16 cellular contexts compared by ENCODE assay signal in the genomic region with DNA sequence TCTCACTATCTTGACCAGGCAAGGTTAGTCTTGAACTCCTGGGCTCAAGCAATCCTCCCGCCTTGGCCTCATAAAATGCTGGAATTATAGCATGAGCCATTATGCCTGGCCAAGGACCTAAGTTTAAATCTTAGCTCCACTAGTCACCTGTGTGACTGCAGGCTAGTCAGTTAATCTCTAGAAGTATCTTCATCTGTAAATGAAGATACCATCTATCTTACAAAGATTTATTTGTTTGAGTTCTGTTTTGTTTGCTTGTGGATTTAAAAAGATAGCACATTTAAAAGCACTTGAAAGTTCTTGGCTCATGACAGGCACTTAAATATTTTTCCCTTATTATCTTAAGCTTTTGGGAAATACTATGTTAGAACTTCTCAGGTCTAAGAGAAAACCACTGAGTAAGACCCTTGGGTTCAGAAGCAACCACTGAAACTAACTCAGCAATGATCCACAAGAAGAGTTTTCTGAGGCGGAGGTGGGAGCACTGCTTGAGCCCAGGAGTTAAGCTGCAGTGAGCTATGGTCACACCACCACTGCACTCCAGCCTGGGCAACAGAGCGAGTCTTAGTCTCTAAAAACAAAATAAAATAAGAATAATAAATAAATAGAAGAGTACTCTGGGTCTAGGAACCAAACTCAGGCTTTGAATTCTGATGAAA. TPM values are rescaled to one million over a fixed set of nuclear protein-coding genes. Genes with fewer than 3 reads are reported as not detected.
DNase-seq lines count a peak whose midpoint lies in the region; ATAC-seq and TF ChIP-seq lines count a peak whose summit lies in the region.
"Had no signal": no experiment of that assay in that cellular context is flagged by ENCODE, and none has a peak within 500 bp of the region (broad histone marks: within the 10 kb centered on the region; RNA-seq: fewer than 3 reads in every experiment).

No MANE protein-coding gene starts in this region.

- H2BK5ac ChIP-seq in mesenchymal stem cell (ENCODE audit: low read depth, low read length, poor library complexity, severe bottlenecking): no peak overlapping the region

- H3K9ac ChIP-seq in mesenchymal stem cell (ENCODE audit: low read length): no peak overlapping the region

- POLR2A ChIA-PET in activated CD8-positive, alpha-beta T cell treated with anti-CD3 and anti-CD28 coated beads for 36 hours (lab: Charles Lee): interaction anchor here (0.6 to 3.2 kb wide), 4 partner anchors 8 to 19 kb away, joined by 4 to 15 read pairs (median 6); no protein-coding TSS in a partner anchor

- WGBS in mesenchymal stem cell: 92% methylated on average over 2 of the region's 3 CpGs
- 75 to 89% methylated on average over 3 of the region's 3 CpGs for WGBS in upper lobe of left lung, 2 donors

- H3K27ac Mint-ChIP-seq in activated naive CD4-positive, alpha-beta T cell treated with anti-CD3 and anti-CD28 coated beads, Interleukin-2, amount 50 U/mL, for 24 hours: peak overlapping the region; percentile 80
- H3K27ac Mint-ChIP-seq in activated CD8-positive, alpha-beta T cell treated with anti-CD3 and anti-CD28 coated beads for 36 hours: peak overlapping the region; percentile 87
- H3K27ac Mint-ChIP-seq: GM23338 had no signal

- no peak overlapping the region for H3K14ac ChIP-seq in mesenchymal stem cell (ENCODE audit: low read length in 2 of 2)

- peak overlapping the region; percentile 65 for H3K4me3 Mint-ChIP-seq in activated naive CD4-positive, alpha-beta T cell treated with anti-CD3 and anti-CD28 coated beads, Interleukin-2, amount 50 U/mL, for 24 hours
- peak overlapping the region; percentile 41 for H3K4me3 Mint-ChIP-seq in activated CD8-positive, alpha-beta T cell treated with anti-CD3 and anti-CD28 coated beads for 36 hours
- H3K4me3 Mint-ChIP-seq: GM23338, memory B cell had no signal

- H3K27ac ChIP-seq in mesenchymal stem cell (ENCODE audit: low read length, poor library complexity, severe bottlenecking) (peak overlapping the region; percentile 18), upper lobe of left lung (peak overlapping the region in 3 of 4 donors; percentile 50 to 70 (median 58))

- no peak overlapping the region for H3K4me2 ChIP-seq in mesenchymal stem cell (ENCODE audit: low read length, poor library complexity, severe bottlenecking)
- H3K4me2 ChIP-seq: GM23338, hepatocyte had no signal

- H3K36me3 Mint-ChIP-seq in activated naive CD4-positive, alpha-beta T cell treated with anti-CD3 and anti-CD28 coated beads, Interleukin-2, amount 50 U/mL, for 24 hours: peaks cover 28% of the 10 kb centered on the region
- peaks cover 58% of the 10 kb centered on the region for H3K36me3 Mint-ChIP-seq in activated CD8-positive, alpha-beta T cell treated with anti-CD3 and anti-CD28 coated beads for 36 hours (ENCODE audit: low read depth)

- H3K4me1 Mint-ChIP-seq in activated naive CD4-positive, alpha-beta T cell treated with anti-CD3 and anti-CD28 coated beads, Interleukin-2, amount 50 U/mL, for 24 hours: peaks cover 82% of the 10 kb centered on the region
- peaks cover 75% of the 10 kb centered on the region for H3K4me1 Mint-ChIP-seq in activated CD8-positive, alpha-beta T cell treated with anti-CD3 and anti-CD28 coated beads for 36 hours (ENCODE audit: low read depth)

- no peaks in the 10 kb centered on the region for H3K27me3 ChIP-seq in mesenchymal stem cell (ENCODE audit: control insufficient read depth in 1 of 2, insufficient read depth in 1 of 2, low read length in 2 of 2)
- no peaks in the 10 kb centered on the region for H3K27me3 ChIP-seq in upper lobe of left lung
- H3K27me3 ChIP-seq: hepatocyte had no signal

- CTCF ChIA-PET in activated CD8-positive, alpha-beta T cell treated with anti-CD3 and anti-CD28 coated beads for 36 hours (lab: Charles Lee): interaction anchor here (1.1 to 1.6 kb wide), 4 partner anchors 9 to 18 kb away, joined by 3 to 4 read pairs (median 3); no protein-coding TSS in a partner anchor

- H3K79me1 ChIP-seq in mesenchymal stem cell (replicated peaks; ENCODE audit: low read length, poor library complexity, severe bottlenecking): peaks cover 3% of the 10 kb centered on the region

- no peak overlapping the region for H4K91ac ChIP-seq in mesenchymal stem cell (ENCODE audit: low read length)

- peaks cover 11% of the 10 kb centered on the region for H3K4me1 ChIP-seq in mesenchymal stem cell (ENCODE audit: control insufficient read depth, insufficient read depth, low read depth, low read length)
- H3K4me1 ChIP-seq in upper lobe of left lung: peaks cover 50 to 67% (median 54%) of the 10 kb centered on the region in 4 donors

- H3K4me3 ChIP-seq in mesenchymal stem cell (ENCODE audit: insufficient read depth in 1 of 2, low read depth in 1 of 2, low read length in 2 of 2) (no peak overlapping the region), upper lobe of left lung (no peak overlapping the region)
- H3K4me3 ChIP-seq: GM23338, hepatocyte had no signal

- no peak overlapping the region for H2AK5ac ChIP-seq in mesenchymal stem cell (ENCODE audit: low read length, severe bottlenecking)

- H2BK12ac ChIP-seq in mesenchymal stem cell (ENCODE audit: low read length in 2 of 2): no peak overlapping the region

- no peak for DNase-seq in activated naive CD4-positive, alpha-beta T cell treated with anti-CD3 and anti-CD28 coated beads, Interleukin-2, amount 50 U/mL, for 16 hours
- no peak for DNase-seq in activated CD8-positive, alpha-beta T cell treated with anti-CD3 and anti-CD28 coated beads for 36 hours
- DNase-seq in mesenchymal stem cell (no peak), upper lobe of left lung (no peak), posterior vena cava (ENCODE audit: low spot score) (no peak)
- DNase-seq: effector CD4-positive, alpha-beta T cell; GDM1; KG1; SHP77 treated with DMSO at 0.1 percent for 48 hours had no signal

- no peak for TF ChIP-seq EP300 in upper lobe of left lung (IDR thresholded peaks at IDR 0.05)

- no peak overlapping the region for H3K4ac ChIP-seq in mesenchymal stem cell (ENCODE audit: low read depth in 1 of 2, low read length in 2 of 2)

- H4K8ac ChIP-seq in mesenchymal stem cell (ENCODE audit: low read length): no peak overlapping the region

- H3K18ac ChIP-seq in mesenchymal stem cell (ENCODE audit: low read depth in 1 of 2, low read length in 2 of 2): no peak overlapping the region

- H3K36me3 ChIP-seq in mesenchymal stem cell (ENCODE audit: control insufficient read depth in 1 of 2, insufficient read depth in 2 of 2, low read depth in 1 of 2, low read length in 2 of 2): peaks cover 4 to 15% of the 10 kb centered on the region in 2 experiments
- H3K36me3 ChIP-seq in upper lobe of left lung: peaks cover 0 to 15% (median 4%) of the 10 kb centered on the region in 4 donors

- H2AFZ ChIP-seq in mesenchymal stem cell (ENCODE audit: low read depth, low read length): no peak overlapping the region
- H2AFZ ChIP-seq: GM23338, hepatocyte had no signal

- no peak overlapping the region for H2BK15ac ChIP-seq in mesenchymal stem cell (ENCODE audit: low read depth, poor library complexity, severe bottlenecking)

- intact Hi-C loops in activated CD8-positive, alpha-beta T cell treated with anti-CD3 and anti-CD28 coated beads for 36 hours (cut with micrococcal nuclease): no loop called here
- intact Hi-C loops in posterior vena cava (cut with DNase I): no loop called here

- no peak overlapping the region for H3K23ac ChIP-seq in mesenchymal stem cell (ENCODE audit: low read length in 2 of 2)

- no peak overlapping the region for H2BK120ac ChIP-seq in mesenchymal stem cell (ENCODE audit: low read depth, low read length)

- peaks cover 11% of the 10 kb centered on the region for H3K9me3 Mint-ChIP-seq in activated naive CD4-positive, alpha-beta T cell treated with anti-CD3 and anti-CD28 coated beads, Interleukin-2, amount 50 U/mL, for 24 hours
- peaks cover 16% of the 10 kb centered on the region for H3K9me3 Mint-ChIP-seq in activated CD8-positive, alpha-beta T cell treated with anti-CD3 and anti-CD28 coated beads for 36 hours
- H3K9me3 Mint-ChIP-seq: GM23338 had no signal

- TF ChIP-seq CTCF in activated CD8-positive, alpha-beta T cell treated with anti-CD3 and anti-CD28 coated beads for 36 hours (IDR thresholded peaks at IDR 0.05): no peak
- no peak for TF ChIP-seq CTCF in upper lobe of left lung (IDR thresholded peaks at IDR 0.05)

- no peak for TF ChIP-seq POLR2A in upper lobe of left lung (IDR thresholded peaks at IDR 0.05)

- H3K27me3 Mint-ChIP-seq in activated naive CD4-positive, alpha-beta T cell treated with anti-CD3 and anti-CD28 coated beads, Interleukin-2, amount 50 U/mL, for 24 hours: no peaks in the 10 kb centered on the region
- no peaks in the 10 kb centered on the region for H3K27me3 Mint-ChIP-seq in activated CD8-positive, alpha-beta T cell treated with anti-CD3 and anti-CD28 coated beads for 36 hours
- H3K27me3 Mint-ChIP-seq: memory B cell had no signal

- no peak for ATAC-seq in activated CD8-positive, alpha-beta T cell treated with anti-CD3 and anti-CD28 coated beads for 36 hours
- no peak for ATAC-seq in upper lobe of left lung (ENCODE audit: low FRiP score in 2 of 2)
- no peak for ATAC-seq in HG02938 (IDR thresholded peaks at IDR 0.05; ENCODE audit: unreplicated experiment)
- ATAC-seq in HG02798 (IDR thresholded peaks at IDR 0.05; ENCODE audit: poor library complexity, unreplicated experiment): no peak
- ATAC-seq: GM23338, sciatic nerve had no signal

- H3K9me3 ChIP-seq in mesenchymal stem cell (ENCODE audit: control insufficient read depth, low read length) (no peaks in the 10 kb centered on the region), upper lobe of left lung (no peaks in the 10 kb centered on the region)

RNA-seq across cellular contexts. Expression of a gene that starts 19.1 kb away (rescaled TPM):
- 10 to 100 TPM; 23.3 to 26.7 TPM for total RNA-seq in activated CD8-positive, alpha-beta T cell treated with anti-CD3 and anti-CD28 coated beads for 36 hours
- 37.3 TPM for polyA plus RNA-seq in mesenchymal stem cell (2013, experiment 1 of 2)
- polyA plus RNA-seq in mesenchymal stem cell (2013, experiment 2 of 2): 38.3 TPM
- 100 to 1,000 TPM in 3 of 6 donors, 10 to 100 TPM in 3; 54.5 to 203 (median 88.7) TPM for total RNA-seq in upper lobe of left lung
- total RNA-seq in posterior vena cava: 10 to 100 TPM; 44.9 to 52.3 TPM
